Comparison of ENCODE assay signal across 1 cellular context in the genomic region with DNA sequence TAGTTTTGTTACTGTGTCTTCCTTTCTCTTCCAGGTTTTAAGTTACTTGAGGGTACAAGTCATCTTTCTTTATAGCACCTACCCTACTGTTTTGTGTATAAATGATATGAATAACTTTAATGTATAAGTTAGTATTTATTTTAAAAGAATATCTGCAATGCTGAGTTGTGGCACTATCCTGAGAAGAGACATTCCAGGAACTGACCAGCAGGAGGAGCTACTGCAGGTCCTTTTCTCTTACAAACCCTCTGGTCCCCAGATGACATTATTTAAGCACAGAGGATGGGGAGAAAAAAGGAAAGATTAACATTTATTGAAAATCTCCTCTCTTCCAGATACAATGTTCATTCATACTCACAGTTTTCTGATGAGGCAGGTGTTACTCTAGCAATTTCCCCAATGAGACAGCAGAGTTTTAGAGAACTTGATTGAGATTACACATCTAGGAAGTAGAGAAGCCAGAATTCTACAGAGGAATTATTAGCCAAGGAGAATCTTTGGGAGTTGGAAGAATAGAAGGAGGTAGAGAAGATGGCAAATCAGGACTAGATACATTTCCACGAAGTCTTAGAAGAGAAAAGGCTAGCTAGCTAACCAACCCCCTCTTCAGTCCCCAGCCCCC.
TF ChIP-seq lines count a peak whose summit lies in the region.

No MANE protein-coding gene starts in this region.

TF ChIP-seq in HepG2, 621 proteins besides CTCF, POLR2A, EP300 and RAD21 (continued from another document):
- TF ChIP-seq, protein P1, sequence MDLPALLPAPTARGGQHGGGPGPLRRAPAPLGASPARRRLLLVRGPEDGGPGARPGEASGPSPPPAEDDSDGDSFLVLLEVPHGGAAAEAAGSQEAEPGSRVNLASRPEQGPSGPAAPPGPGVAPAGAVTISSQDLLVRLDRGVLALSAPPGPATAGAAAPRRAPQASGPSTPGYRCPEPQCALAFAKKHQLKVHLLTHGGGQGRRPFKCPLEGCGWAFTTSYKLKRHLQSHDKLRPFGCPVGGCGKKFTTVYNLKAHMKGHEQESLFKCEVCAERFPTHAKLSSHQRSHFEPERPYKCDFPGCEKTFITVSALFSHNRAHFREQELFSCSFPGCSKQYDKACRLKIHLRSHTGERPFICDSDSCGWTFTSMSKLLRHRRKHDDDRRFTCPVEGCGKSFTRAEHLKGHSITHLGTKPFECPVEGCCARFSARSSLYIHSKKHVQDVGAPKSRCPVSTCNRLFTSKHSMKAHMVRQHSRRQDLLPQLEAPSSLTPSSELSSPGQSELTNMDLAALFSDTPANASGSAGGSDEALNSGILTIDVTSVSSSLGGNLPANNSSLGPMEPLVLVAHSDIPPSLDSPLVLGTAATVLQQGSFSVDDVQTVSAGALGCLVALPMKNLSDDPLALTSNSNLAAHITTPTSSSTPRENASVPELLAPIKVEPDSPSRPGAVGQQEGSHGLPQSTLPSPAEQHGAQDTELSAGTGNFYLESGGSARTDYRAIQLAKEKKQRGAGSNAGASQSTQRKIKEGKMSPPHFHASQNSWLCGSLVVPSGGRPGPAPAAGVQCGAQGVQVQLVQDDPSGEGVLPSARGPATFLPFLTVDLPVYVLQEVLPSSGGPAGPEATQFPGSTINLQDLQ (CRISPR knock-in tag; IDR thresholded peaks at IDR 0.05) = no peak
- TF ChIP-seq ZNF747 (CRISPR knock-in tag; IDR thresholded peaks at IDR 0.05; ENCODE audit: borderline replicate concordance) (no peak), TMF1 (CRISPR knock-in tag; IDR thresholded peaks at IDR 0.05; ENCODE audit: low read depth) (no peak), BORCS8-MEF2B (CRISPR knock-in tag; IDR thresholded peaks at IDR 0.05) (no peak), ZIK1 (CRISPR knock-in tag; IDR thresholded peaks at IDR 0.05; ENCODE audit: borderline replicate concordance, low read depth) (no peak), CHD2 (IDR thresholded peaks at IDR 0.05; ENCODE audit: low read depth, low read length) (no peak), ZNF333 (CRISPR knock-in tag; IDR thresholded peaks at IDR 0.05; ENCODE audit: borderline replicate concordance) (no peak), STAG1 (CRISPR knock-in tag; IDR thresholded peaks at IDR 0.05) (peak; percentile 50), NR2F1 (CRISPR knock-in tag; IDR thresholded peaks at IDR 0.05) (0 out of 4 replicates have a peak, but pooled peaks of 1 of the 2 experiments have one; percentile 14), ZNF557 (CRISPR knock-in tag; IDR thresholded peaks at IDR 0.05) (no peak), ZKSCAN8 (CRISPR knock-in tag; IDR thresholded peaks at IDR 0.05; ENCODE audit: borderline replicate concordance) (no peak), YEATS2 (CRISPR knock-in tag; IDR thresholded peaks at IDR 0.05; ENCODE audit: borderline replicate concordance) (no peak), ZNF264 (CRISPR knock-in tag; IDR thresholded peaks at IDR 0.05) (no peak)
- TF ChIP-seq, protein P2, sequence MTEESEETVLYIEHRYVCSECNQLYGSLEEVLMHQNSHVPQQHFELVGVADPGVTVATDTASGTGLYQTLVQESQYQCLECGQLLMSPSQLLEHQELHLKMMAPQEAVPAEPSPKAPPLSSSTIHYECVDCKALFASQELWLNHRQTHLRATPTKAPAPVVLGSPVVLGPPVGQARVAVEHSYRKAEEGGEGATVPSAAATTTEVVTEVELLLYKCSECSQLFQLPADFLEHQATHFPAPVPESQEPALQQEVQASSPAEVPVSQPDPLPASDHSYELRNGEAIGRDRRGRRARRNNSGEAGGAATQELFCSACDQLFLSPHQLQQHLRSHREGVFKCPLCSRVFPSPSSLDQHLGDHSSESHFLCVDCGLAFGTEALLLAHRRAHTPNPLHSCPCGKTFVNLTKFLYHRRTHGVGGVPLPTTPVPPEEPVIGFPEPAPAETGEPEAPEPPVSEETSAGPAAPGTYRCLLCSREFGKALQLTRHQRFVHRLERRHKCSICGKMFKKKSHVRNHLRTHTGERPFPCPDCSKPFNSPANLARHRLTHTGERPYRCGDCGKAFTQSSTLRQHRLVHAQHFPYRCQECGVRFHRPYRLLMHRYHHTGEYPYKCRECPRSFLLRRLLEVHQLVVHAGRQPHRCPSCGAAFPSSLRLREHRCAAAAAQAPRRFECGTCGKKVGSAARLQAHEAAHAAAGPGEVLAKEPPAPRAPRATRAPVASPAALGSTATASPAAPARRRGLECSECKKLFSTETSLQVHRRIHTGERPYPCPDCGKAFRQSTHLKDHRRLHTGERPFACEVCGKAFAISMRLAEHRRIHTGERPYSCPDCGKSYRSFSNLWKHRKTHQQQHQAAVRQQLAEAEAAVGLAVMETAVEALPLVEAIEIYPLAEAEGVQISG (CRISPR knock-in tag; IDR thresholded peaks at IDR 0.05) = no peak
- TF ChIP-seq, protein P3, sequence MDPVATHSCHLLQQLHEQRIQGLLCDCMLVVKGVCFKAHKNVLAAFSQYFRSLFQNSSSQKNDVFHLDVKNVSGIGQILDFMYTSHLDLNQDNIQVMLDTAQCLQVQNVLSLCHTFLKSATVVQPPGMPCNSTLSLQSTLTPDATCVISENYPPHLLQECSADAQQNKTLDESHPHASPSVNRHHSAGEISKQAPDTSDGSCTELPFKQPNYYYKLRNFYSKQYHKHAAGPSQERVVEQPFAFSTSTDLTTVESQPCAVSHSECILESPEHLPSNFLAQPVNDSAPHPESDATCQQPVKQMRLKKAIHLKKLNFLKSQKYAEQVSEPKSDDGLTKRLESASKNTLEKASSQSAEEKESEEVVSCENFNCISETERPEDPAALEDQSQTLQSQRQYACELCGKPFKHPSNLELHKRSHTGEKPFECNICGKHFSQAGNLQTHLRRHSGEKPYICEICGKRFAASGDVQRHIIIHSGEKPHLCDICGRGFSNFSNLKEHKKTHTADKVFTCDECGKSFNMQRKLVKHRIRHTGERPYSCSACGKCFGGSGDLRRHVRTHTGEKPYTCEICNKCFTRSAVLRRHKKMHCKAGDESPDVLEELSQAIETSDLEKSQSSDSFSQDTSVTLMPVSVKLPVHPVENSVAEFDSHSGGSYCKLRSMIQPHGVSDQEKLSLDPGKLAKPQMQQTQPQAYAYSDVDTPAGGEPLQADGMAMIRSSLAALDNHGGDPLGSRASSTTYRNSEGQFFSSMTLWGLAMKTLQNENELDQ (CRISPR knock-in tag; IDR thresholded peaks at IDR 0.05; ENCODE audit: borderline replicate concordance) = no peak
TF ChIP-seq in HepG2: peak in this region for 4.
